In genomic region chr3:128649264-128649663, GRCh38 we compare ENCODE assay signal across 8 cellular contexts. TPM values are rescaled to one million over a fixed set of nuclear protein-coding genes. Genes with fewer than 3 reads are reported as not detected.
DNase-seq lines count a peak whose midpoint lies in the region; ATAC-seq and TF ChIP-seq lines count a peak whose summit lies in the region.

No MANE protein-coding gene starts in this region.

- H2AFZ ChIP-seq in DND-41 (ENCODE audit: low read depth, low read length), result no peak overlapping the region

- H3K9ac ChIP-seq in DND-41 (ENCODE audit: low read depth, low read length), result peak overlapping the region; percentile 91
- H3K9ac ChIP-seq in NT2/D1 (ENCODE audit: insufficient read length, low read depth), result peak overlapping the region; percentile 100

- DNase-seq in DND-41, result no peak
- DNase-seq in NT2/D1 (ENCODE audit: low read depth, low spot score), result no peak
- no peak for DNase-seq in endothelial cell (ENCODE audit: low spot score)
- no peak for DNase-seq in progenitor cell of endocrine pancreas (ENCODE audit: low spot score, unreplicated experiment)
- DNase-seq in activated CD8-positive, alpha-beta memory T cell treated with anti-CD3 and anti-CD28 coated beads, Interleukin-2, amount 50 U/mL, for 4 hours, result no peak
- no peak for DNase-seq in NCI-H2171 (lab: John Stamatoyannopoulos, UW)
- DNase-seq in NCI-H187 treated with DMSO at 0.1 percent for 48 hours (lab: John Stamatoyannopoulos, UW), result no peak

- H3K9me3 ChIP-seq in DND-41 (ENCODE audit: insufficient read depth, low read length, severe bottlenecking), result peaks cover 3% of the 10 kb centered on the region
- no peaks in the 10 kb centered on the region for H3K9me3 ChIP-seq in NT2/D1 (ENCODE audit: insufficient read depth, low read length)

- ATAC-seq in DND-41 (ENCODE audit: insufficient read depth, low read depth) (no peak), HG03159 (IDR thresholded peaks at IDR 0.05; ENCODE audit: unreplicated experiment) (no peak)

- peaks cover 67% of the 10 kb centered on the region for H3K79me2 ChIP-seq in DND-41 (ENCODE audit: insufficient read depth, low read length)

- H3K9me3 Mint-ChIP-seq in endothelial cell (ENCODE audit: unreplicated experiment), result no peaks in the 10 kb centered on the region
- H3K9me3 Mint-ChIP-seq in progenitor cell of endocrine pancreas (ENCODE audit: low read depth), result no peaks in the 10 kb centered on the region

- H4K20me1 ChIP-seq in DND-41 (ENCODE audit: insufficient read depth, low read length), result peaks cover 50% of the 10 kb centered on the region

- H3K27me3 Mint-ChIP-seq in endothelial cell (ENCODE audit: unreplicated experiment) (no peaks in the 10 kb centered on the region), progenitor cell of endocrine pancreas (no peaks in the 10 kb centered on the region)

- TF ChIP-seq CTCF in DND-41 (IDR thresholded peaks at IDR 0.05; ENCODE audit: borderline replicate concordance, extremely low read depth, low read length, poor library complexity, severe bottlenecking) (no peak), endothelial cell (IDR thresholded peaks at IDR 0.05; ENCODE audit: unreplicated experiment) (no peak), progenitor cell of endocrine pancreas (IDR thresholded peaks at IDR 0.05; ENCODE audit: unreplicated experiment) (no peak)

- H3K36me3 ChIP-seq in DND-41 (ENCODE audit: insufficient read depth, low read length) (peaks cover 27% of the 10 kb centered on the region), NT2/D1 (ENCODE audit: insufficient read depth, insufficient read length, low read length) (peaks cover 35% of the 10 kb centered on the region)

- peaks cover 9% of the 10 kb centered on the region for H3K4me1 Mint-ChIP-seq in endothelial cell (ENCODE audit: unreplicated experiment)
- peaks cover 11% of the 10 kb centered on the region for H3K4me1 Mint-ChIP-seq in progenitor cell of endocrine pancreas (ENCODE audit: low read depth)

- H3K4me3 Mint-ChIP-seq in endothelial cell (ENCODE audit: unreplicated experiment) (peak overlapping the region; percentile 95), progenitor cell of endocrine pancreas (ENCODE audit: low read depth) (peak overlapping the region; percentile 87)

- H3K4me3 ChIP-seq in DND-41 (ENCODE audit: low read depth in 1 of 2, low read length in 2 of 2), result peak overlapping the region; percentile 85 to 99
- peak overlapping the region; percentile 100 for H3K4me3 ChIP-seq in NT2/D1 (ENCODE audit: insufficient read length, low read depth)

- peaks cover 9% of the 10 kb centered on the region for H3K36me3 Mint-ChIP-seq in endothelial cell (ENCODE audit: low read depth, unreplicated experiment)
- peaks cover 2% of the 10 kb centered on the region for H3K36me3 Mint-ChIP-seq in progenitor cell of endocrine pancreas (ENCODE audit: insufficient read depth)

- peaks cover 45% of the 10 kb centered on the region for H3K4me1 ChIP-seq in DND-41 (ENCODE audit: insufficient read depth, low read length)
- H3K4me1 ChIP-seq in NT2/D1 (ENCODE audit: insufficient read depth, insufficient read length), result no peaks in the 10 kb centered on the region

- H3K27ac Mint-ChIP-seq in endothelial cell (ENCODE audit: unreplicated experiment) (peak overlapping the region; percentile 94), progenitor cell of endocrine pancreas (peak overlapping the region; percentile 92)

- peak overlapping the region; percentile 97 for H3K4me2 ChIP-seq in DND-41 (ENCODE audit: insufficient read depth, low read length)

- H3K27me3 ChIP-seq in DND-41 (ENCODE audit: insufficient read depth, low read length, poor library complexity), result no peaks in the 10 kb centered on the region
- no peaks in the 10 kb centered on the region for H3K27me3 ChIP-seq in NT2/D1 (ENCODE audit: insufficient read depth, insufficient read length)

- H3K27ac ChIP-seq in DND-41 (ENCODE audit: low read length), result peak overlapping the region; percentile 89

RNA-seq across cellular contexts. Expression of gene RPN1, which starts 1.4 kb away (rescaled TPM):
- 250 TPM for total RNA-seq in endothelial cell (ENCODE audit: unreplicated experiment)
- 166 and 170 TPM in 2 replicates for total RNA-seq in progenitor cell of endocrine pancreas
